27 cellular contexts compared by ENCODE assay signal in the genomic region with DNA sequence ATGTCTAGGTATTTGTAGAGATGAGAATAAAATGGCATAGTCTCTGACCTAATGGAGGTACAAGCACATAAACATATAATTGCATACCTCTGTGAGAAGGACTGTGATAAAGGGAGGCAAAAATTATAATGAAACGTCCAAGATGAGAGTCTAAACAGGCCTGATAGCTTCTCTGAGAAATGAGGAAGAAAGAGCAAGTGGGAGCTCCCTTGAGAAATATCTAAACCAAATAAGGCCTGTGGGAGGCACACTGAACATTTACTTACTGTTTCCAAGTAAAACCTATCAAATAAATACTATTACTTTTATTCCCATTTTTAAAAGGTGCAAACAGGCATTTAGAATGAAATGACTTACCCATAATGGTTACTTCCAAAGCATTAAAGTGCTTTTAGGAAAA.
DNase-seq lines count a peak whose midpoint lies in the region; ATAC-seq and TF ChIP-seq lines count a peak whose summit lies in the region.
"Had no signal": no experiment of that assay in that cellular context is flagged by ENCODE, and none has a peak within 500 bp of the region (broad histone marks: within the 10 kb centered on the region; RNA-seq: fewer than 3 reads in every experiment).

No MANE protein-coding gene starts in this region.

- H3K36me3 ChIP-seq in breast epithelium (no peaks in the 10 kb centered on the region), brain microvascular endothelial cell (replicated peaks) (no peaks in the 10 kb centered on the region)
- H3K36me3 ChIP-seq: adrenal gland, BLaER1, cardiac muscle cell, tibial artery had no signal

- H3K27ac ChIP-seq in breast epithelium (no peak overlapping the region), brain microvascular endothelial cell (peak overlapping the region; percentile 90), foreskin keratinocyte (peak overlapping the region; percentile 36)
- H3K27ac ChIP-seq: adrenal gland, BLaER1, cardiac muscle cell, tibial artery had no signal

- H3K4me1 ChIP-seq in breast epithelium (no peaks in the 10 kb centered on the region), foreskin keratinocyte (peaks cover 6% of the 10 kb centered on the region)
- H3K4me1 ChIP-seq: adrenal gland, BLaER1, tibial artery had no signal

- TF ChIP-seq POLR2A in breast epithelium (IDR thresholded peaks at IDR 0.05), result no peak

- intact Hi-C loops in MCF 10A (cut with micrococcal nuclease), result no loop called here
- intact Hi-C loops in breast epithelium (cut with DNase I; ENCODE audit: low total_unique reads), result no loop called here

- no TSS peak for BruUV-seq in MCF 10A (replicated peaks; lab: Mats Ljungman, UMichigan)

- no peaks in the 10 kb centered on the region for H3K27me3 ChIP-seq in breast epithelium
- H3K27me3 ChIP-seq in brain microvascular endothelial cell (replicated peaks), result no peaks in the 10 kb centered on the region
- H3K27me3 ChIP-seq in foreskin keratinocyte, result no peaks in the 10 kb centered on the region
- H3K27me3 ChIP-seq: adrenal gland, BLaER1, cardiac muscle cell, tibial artery had no signal

- TF ChIP-seq CTCF in MCF 10A (IDR thresholded peaks at IDR 0.05; ENCODE audit: unreplicated experiment) (no peak), breast epithelium (IDR thresholded peaks at IDR 0.05) (no peak), brain microvascular endothelial cell (IDR thresholded peaks at IDR 0.05; ENCODE audit: low read depth, low read length, missing control alignments) (no peak), foreskin keratinocyte (conservative IDR thresholded peaks at IDR 0.05) (no peak)

- H3K4me3 ChIP-seq in breast epithelium, result no peak overlapping the region
- H3K4me3 ChIP-seq in brain microvascular endothelial cell (ENCODE audit: low read depth, low read length), result no peak overlapping the region
- H3K4me3 ChIP-seq: adrenal gland, BLaER1, cardiac muscle cell, tibial artery had no signal

- H3K27ac Mint-ChIP-seq in MCF 10A (ENCODE audit: low read depth, unreplicated experiment), result peak overlapping the region; percentile 86
- H3K27ac Mint-ChIP-seq: activated CD8-positive, alpha-beta T cell treated with anti-CD3 and anti-CD28 coated beads, Interleukin-2, amount 10 ng/mL, durations not matched to agents 7 days and 5 days; naive B cell; T-cell had no signal

- H3K27me3 Mint-ChIP-seq in MCF 10A (ENCODE audit: insufficient read depth, unreplicated experiment), result no peaks in the 10 kb centered on the region
- H3K27me3 Mint-ChIP-seq: naive B cell, T-cell had no signal

- POLR2A ChIA-PET in MCF 10A (lab: Yijun Ruan, JAX), result interaction anchor here (0.8 to 1.3 kb wide), 4 partner anchors 10 to 83 kb away, joined by 3 to 4 read pairs (median 3); no protein-coding TSS in a partner anchor

- H3K4me1 Mint-ChIP-seq in MCF 10A (ENCODE audit: insufficient read depth, unreplicated experiment), result peaks cover 6% of the 10 kb centered on the region
- H3K4me1 Mint-ChIP-seq: naive B cell, T-cell had no signal

- CTCF ChIA-PET in MCF 10A (lab: Yijun Ruan, JAX), result no interaction called here

- H3K9me3 Mint-ChIP-seq in MCF 10A (ENCODE audit: unreplicated experiment), result peaks cover 7% of the 10 kb centered on the region

- peaks cover 4 to 19% of the 10 kb centered on the region in 2 donors for H3K9me3 ChIP-seq in breast epithelium
- H3K9me3 ChIP-seq: adrenal gland had no signal

- no peak for ATAC-seq in foreskin keratinocyte
- no peak for ATAC-seq in GM21786 (IDR thresholded peaks at IDR 0.05; ENCODE audit: unreplicated experiment)
- ATAC-seq in HG02938 (IDR thresholded peaks at IDR 0.05; ENCODE audit: unreplicated experiment), result no peak
- ATAC-seq: activated CD8-positive, alpha-beta T cell treated with anti-CD3 and anti-CD28 coated beads, Interleukin-2, amount 10 ng/mL, durations not matched to agents 7 days and 5 days; PC-3; T-cell had no signal

- DNase-seq in MCF 10A (ENCODE audit: unreplicated experiment) (no peak), breast epithelium (ENCODE audit: low spot score in 2 of 2) (no peak), brain microvascular endothelial cell (peak; percentile 4), foreskin keratinocyte (no peak), cortex of kidney (lab: John Stamatoyannopoulos, UW) (no peak), NCI-H774 (lab: John Stamatoyannopoulos, UW) (no peak)
- DNase-seq: 8988T; activated CD4-positive, CD25-positive, alpha-beta regulatory T cell treated with anti-CD3 and anti-CD28 coated beads, Interleukin-2, amount 50 U/mL, for 72 hours; activated CD8-positive, alpha-beta T cell treated with anti-CD3 and anti-CD28 coated beads, Interleukin-2, amount 10 ng/mL, durations not matched to agents 7 days and 5 days; activated gamma-delta T cell; adrenal gland; Calu3; dermis blood vessel endothelial cell; naive B cell; NCI-H1930; NCI-H446; retina; SHP77; stimulated activated CD4-positive, alpha-beta T cell treated with anti-CD3 and anti-CD28 coated beads, Interleukin-4, amount 100 ng/mL, for 24 hours; stimulated activated naive CD4-positive, alpha-beta T cell treated with Interleukin-2 at 50 U/mL for 16 hours; T-cell; tibial artery had no signal

- in situ Hi-C loops in brain microvascular endothelial cell (cut with HindIII; ENCODE audit: low pct_ligation_motif_present, low sequenced_read_pairs), result no loop called here

- H3K4me3 Mint-ChIP-seq in MCF 10A (ENCODE audit: unreplicated experiment), result no peak overlapping the region
- H3K4me3 Mint-ChIP-seq: activated CD8-positive, alpha-beta T cell treated with anti-CD3 and anti-CD28 coated beads, Interleukin-2, amount 10 ng/mL, durations not matched to agents 7 days and 5 days; naive B cell; T-cell had no signal

- peaks cover 55% of the 10 kb centered on the region for H3K36me3 Mint-ChIP-seq in MCF 10A (ENCODE audit: insufficient read depth, unreplicated experiment)
- H3K36me3 Mint-ChIP-seq: naive B cell, T-cell had no signal

Comparison
In these comparisons a context has a peak if more than half of its experiments do, and no peak if none do; other contexts are left out.
1. H3K27ac ChIP-seq: peak in brain microvascular endothelial cell (single experiment) and foreskin keratinocyte (single experiment); none in breast epithelium (0 of 2).